11 cellular contexts compared by ENCODE assay signal in genomic region chr11:128891410-128891861, GRCh38. TPM values are rescaled to one million over a fixed set of nuclear protein-coding genes. Genes with fewer than 3 reads are reported as not detected.
DNase-seq lines count a peak whose midpoint lies in the region; ATAC-seq and TF ChIP-seq lines count a peak whose summit lies in the region.
"Had no signal": no experiment of that assay in that cellular context is flagged by ENCODE, and none has a peak within 500 bp of the region (broad histone marks: within the 10 kb centered on the region; RNA-seq: fewer than 3 reads in every experiment).

No MANE protein-coding gene starts in this region.

- H3K4me3 Mint-ChIP-seq in activated CD4-positive, alpha-beta T cell treated with anti-CD3 and anti-CD28 coated beads, Interleukin-2, amount 10 ng/mL, durations not matched to agents 24 days and 14 days, result peak overlapping the region; percentile 42

- H3K27ac ChIP-seq in coronary artery (no peak overlapping the region), substantia nigra (ENCODE audit: low read depth, low read length, poor library complexity, severe bottlenecking) (peak overlapping the region; percentile 10)

- H3K9me3 Mint-ChIP-seq in activated CD4-positive, alpha-beta T cell treated with anti-CD3 and anti-CD28 coated beads, Interleukin-2, amount 10 ng/mL, durations not matched to agents 24 days and 14 days, result no peaks in the 10 kb centered on the region

- H3K36me3 Mint-ChIP-seq in activated CD4-positive, alpha-beta T cell treated with anti-CD3 and anti-CD28 coated beads, Interleukin-2, amount 10 ng/mL, durations not matched to agents 24 days and 14 days (ENCODE audit: low read depth), result no peaks in the 10 kb centered on the region

- H3K4me3 ChIP-seq in coronary artery, result peak overlapping the region; percentile 79

- peaks cover 70% of the 10 kb centered on the region for H3K27me3 Mint-ChIP-seq in activated CD4-positive, alpha-beta T cell treated with anti-CD3 and anti-CD28 coated beads, Interleukin-2, amount 10 ng/mL, durations not matched to agents 24 days and 14 days

- H3K4me1 Mint-ChIP-seq in activated CD4-positive, alpha-beta T cell treated with anti-CD3 and anti-CD28 coated beads, Interleukin-2, amount 10 ng/mL, durations not matched to agents 24 days and 14 days, result peaks cover 8% of the 10 kb centered on the region

- H3K27ac Mint-ChIP-seq in activated CD4-positive, alpha-beta T cell treated with anti-CD3 and anti-CD28 coated beads, Interleukin-2, amount 10 ng/mL, durations not matched to agents 24 days and 14 days, result no peak overlapping the region

- TF ChIP-seq CTCF in coronary artery (IDR thresholded peaks at IDR 0.05), result no peak

- no peak for DNase-seq in activated CD4-positive, alpha-beta T cell treated with anti-CD3 and anti-CD28 coated beads, Interleukin-2, amount 10 ng/mL, durations not matched to agents 24 days and 14 days
- DNase-seq in activated CD4-positive, alpha-beta T cell treated with anti-CD3 and anti-CD28 coated beads, Interleukin-2, amount 50 U/mL, for 4 hours, result no peak
- DNase-seq in coronary artery (ENCODE audit: low spot score) (no peak), mesenteric fat pad (ENCODE audit: low spot score) (peak; percentile 73), substantia nigra (lab: John Stamatoyannopoulos, UW) (no peak), T-helper 2 cell (no peak), NCI-H1092 treated with DMSO at 0.1 percent for 48 hours (lab: John Stamatoyannopoulos, UW) (no peak)
- DNase-seq: ACHN, small intestine had no signal

- intact Hi-C loops in activated CD4-positive, alpha-beta T cell treated with anti-CD3 and anti-CD28 coated beads, Interleukin-2, amount 10 ng/mL, durations not matched to agents 24 days and 14 days (cut with micrococcal nuclease), result loop anchor here (2.0 kb wide), 1 partner anchor 13 kb away; no protein-coding TSS in a partner anchor

- no peak for ATAC-seq in GM21447 (IDR thresholded peaks at IDR 0.05; ENCODE audit: unreplicated experiment)

RNA-seq across cellular contexts. Expression of gene KCNJ5, which starts 0.3 kb away (rescaled TPM):
- not detected in 2 replicates for total RNA-seq in activated CD4-positive, alpha-beta T cell treated with anti-CD3 and anti-CD28 coated beads, Interleukin-2, amount 10 ng/mL, durations not matched to agents 24 days and 14 days
- total RNA-seq in mesenteric fat pad, result 4.6 TPM

RNA-seq across cellular contexts. Expression of gene KCNJ1, which starts 24.3 kb away (rescaled TPM):
- not detected in 2 replicates for total RNA-seq in activated CD4-positive, alpha-beta T cell treated with anti-CD3 and anti-CD28 coated beads, Interleukin-2, amount 10 ng/mL, durations not matched to agents 24 days and 14 days
- not detected for total RNA-seq in mesenteric fat pad

RNA-seq across cellular contexts. Expression of gene TP53AIP1, which starts 51.2 kb away (rescaled TPM):
- total RNA-seq in activated CD4-positive, alpha-beta T cell treated with anti-CD3 and anti-CD28 coated beads, Interleukin-2, amount 10 ng/mL, durations not matched to agents 24 days and 14 days, result not detected in 2 replicates
- 0.10 TPM for total RNA-seq in mesenteric fat pad
- total RNA-seq: subcutaneous adipose tissue had no signal
